Comparison of ENCODE assay signal across 34 cellular contexts in the genomic region with DNA sequence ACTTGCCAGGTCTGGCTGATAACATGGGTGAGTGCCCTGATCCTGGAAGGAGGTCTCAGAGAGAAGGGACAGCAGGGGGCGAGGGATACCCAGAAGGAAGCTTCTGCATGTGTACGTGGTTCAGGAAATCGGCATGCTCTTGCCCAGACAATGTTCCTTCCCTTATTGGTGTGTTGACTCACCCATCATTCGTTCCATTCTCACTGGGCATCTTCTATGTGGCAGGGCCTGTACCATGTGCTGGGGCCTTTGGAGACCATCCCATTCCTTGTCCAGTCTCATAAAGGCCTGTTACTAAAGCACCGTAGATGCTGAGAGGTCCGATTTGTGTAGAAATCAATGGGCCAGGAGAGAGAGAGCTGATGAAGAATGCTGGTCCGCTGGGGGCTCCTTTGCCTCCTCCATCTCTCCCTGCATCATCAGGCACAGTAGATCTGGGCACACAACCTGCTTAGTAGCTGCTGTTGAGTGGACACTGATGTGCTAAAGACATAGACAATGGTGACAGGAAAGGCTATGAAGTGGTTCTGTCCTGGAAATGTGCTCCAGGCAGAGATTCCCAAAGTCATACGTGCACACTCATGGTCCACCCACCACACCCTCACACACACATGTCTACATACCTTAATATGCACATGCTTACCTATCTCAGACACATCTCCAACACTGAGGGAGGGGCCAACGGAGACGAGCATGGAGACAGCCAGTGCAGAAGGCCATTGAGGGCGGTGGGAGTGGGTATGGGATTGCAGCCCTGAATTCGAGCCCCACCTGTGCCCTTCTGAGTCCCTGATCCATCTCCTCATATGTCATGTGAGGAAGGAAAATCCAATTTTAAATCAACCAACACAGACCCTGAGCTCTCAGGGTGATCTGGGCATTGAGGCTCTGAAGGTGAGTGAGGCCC. TPM values are rescaled to one million over a fixed set of nuclear protein-coding genes. Genes with fewer than 3 reads are reported as not detected.
"Had no signal": no experiment of that assay in that cellular context is flagged by ENCODE, and none has a peak within 500 bp of the region (broad histone marks: within the 10 kb centered on the region; RNA-seq: fewer than 3 reads in every experiment).

No MANE protein-coding gene starts in this region.

- H3K4me3 ChIP-seq: adrenal gland, body of pancreas, esophagus muscularis mucosa, heart right ventricle, mucosa of descending colon, pancreas, psoas muscle, sigmoid colon, thyroid gland, upper lobe of right lung had no signal

- H3K36me3 ChIP-seq: adrenal gland, esophagus muscularis mucosa, heart right ventricle, pancreas, sigmoid colon, thyroid gland, upper lobe of right lung had no signal

- H3K27ac ChIP-seq: adrenal gland, body of pancreas, esophagus muscularis mucosa, foreskin keratinocyte, heart right ventricle, pancreas, psoas muscle, sigmoid colon, thyroid gland, upper lobe of right lung, VCaP had no signal

- H3K36me3 Mint-ChIP-seq: activated naive CD8-positive, alpha-beta T cell treated with anti-CD3 and anti-CD28 coated beads for 36 hours; stimulated activated memory B cell treated with anti-CD40 and anti-IgM and Interleukin-4, amounts not matched to agents 10 μg/mL and 1 μg/mL and 100 μg/mL, for 72 hours had no signal

- H3K4me1 Mint-ChIP-seq: activated CD4-positive, alpha-beta T cell treated with anti-CD3 and anti-CD28 coated beads, Interleukin-2, amount 10 ng/mL, durations not matched to agents 7 days and 5 days had no signal

- H3K9me3 ChIP-seq: adrenal gland, body of pancreas, esophagus muscularis mucosa, heart right ventricle, mucosa of descending colon, pancreas, psoas muscle, sigmoid colon, thyroid gland, upper lobe of right lung had no signal

- ATAC-seq: activated CD4-positive, CD25-positive, alpha-beta regulatory T cell treated with anti-CD3 and anti-CD28 coated beads, Interleukin-2, amount 50 U/mL, for 24 hours; activated CD8-positive, alpha-beta T cell treated with anti-CD3 and anti-CD28 coated beads, Interleukin-2, amount 10 ng/mL, durations not matched to agents 7 days and 5 days; body of pancreas; foreskin keratinocyte; heart right ventricle; left ventricle myocardium superior; mucosa of descending colon; psoas muscle; stimulated activated memory B cell treated with anti-CD40 and anti-IgM and Interleukin-4, amounts not matched to agents 10 μg/mL and 1 μg/mL and 100 μg/mL, for 72 hours; upper lobe of right lung had no signal

- H3K9me3 Mint-ChIP-seq: activated CD4-positive, alpha-beta T cell treated with anti-CD3 and anti-CD28 coated beads, Interleukin-2, amount 10 ng/mL, durations not matched to agents 7 days and 5 days; activated naive CD4-positive, alpha-beta T cell treated with anti-CD3 and anti-CD28 coated beads for 36 hours; activated naive CD8-positive, alpha-beta T cell treated with anti-CD3 and anti-CD28 coated beads for 36 hours; stimulated activated memory B cell treated with anti-CD40 and anti-IgM and Interleukin-4, amounts not matched to agents 10 μg/mL and 1 μg/mL and 100 μg/mL, for 72 hours; stimulated activated naive CD8-positive, alpha-beta T cell treated with anti-CD3 and anti-CD28 coated beads, Interleukin-15, amount 100 ng/mL, for 72 hours; T-helper 1 cell treated with Interleukin-12 subunit alpha and Interleukin-12 subunit beta and Interleukin-4 antibody, amounts not matched to agents 30 μg/mL and 1 μg/mL, for 36 hours had no signal

- FAIRE-seq: pancreas, small intestine, TTC549 had no signal

- H3K4me1 ChIP-seq: adrenal gland, body of pancreas, esophagus muscularis mucosa, foreskin keratinocyte, heart right ventricle, pancreas, psoas muscle, sigmoid colon, thyroid gland, upper lobe of right lung had no signal

- DNase-seq: activated CD4-positive, alpha-beta T cell treated with anti-CD3 and anti-CD28 coated beads, Interleukin-2, amount 10 ng/mL, durations not matched to agents 7 days and 5 days; activated CD8-positive, alpha-beta T cell treated with anti-CD3 and anti-CD28 coated beads, Interleukin-2, amount 10 ng/mL, durations not matched to agents 7 days and 5 days; activated effector memory CD4-positive, alpha-beta T cell treated with anti-CD3 and anti-CD28 coated beads, Interleukin-2, amount 50 U/mL, for 16 hours; activated naive CD4-positive, alpha-beta T cell treated with anti-CD3 and anti-CD28 coated beads for 36 hours; activated naive CD8-positive, alpha-beta T cell treated with anti-CD3 and anti-CD28 coated beads for 36 hours; aorta; body of pancreas; caudate nucleus; foreskin keratinocyte; heart right ventricle; left ventricle myocardium superior; mucosa of descending colon; pancreas; psoas muscle; small intestine; stimulated activated CD4-positive, alpha-beta T cell treated with anti-CD3 and anti-CD28 coated beads, Interleukin-1b, Interleukin-23, amount 100 ng/mL, for 48 hours; stimulated activated CD4-positive, alpha-beta T cell treated with anti-CD3 and anti-CD28 coated beads, Interleukin-4, amount 100 ng/mL, for 4 hours; stimulated activated CD8-positive, alpha-beta memory T cell treated with anti-CD3 and anti-CD28 coated beads, Interleukin-4, amount 100 ng/mL, for 48 hours; substantia nigra; SW 1271; T-helper 9 cell; thyroid gland; upper lobe of right lung had no signal

- H3K27ac Mint-ChIP-seq: activated CD4-positive, alpha-beta T cell treated with anti-CD3 and anti-CD28 coated beads, Interleukin-2, amount 10 ng/mL, durations not matched to agents 7 days and 5 days; activated naive CD4-positive, alpha-beta T cell treated with anti-CD3 and anti-CD28 coated beads for 36 hours; activated naive CD8-positive, alpha-beta T cell treated with anti-CD3 and anti-CD28 coated beads for 36 hours; stimulated activated memory B cell treated with anti-CD40 and anti-IgM and Interleukin-4, amounts not matched to agents 10 μg/mL and 1 μg/mL and 100 μg/mL, for 72 hours; T-helper 1 cell treated with Interleukin-12 subunit alpha and Interleukin-12 subunit beta and Interleukin-4 antibody, amounts not matched to agents 30 μg/mL and 1 μg/mL, for 36 hours had no signal

- H3K27me3 ChIP-seq: adrenal gland, body of pancreas, foreskin keratinocyte, pancreas, sigmoid colon, thyroid gland, upper lobe of right lung had no signal

- H3K4me3 Mint-ChIP-seq: activated CD4-positive, alpha-beta T cell treated with anti-CD3 and anti-CD28 coated beads, Interleukin-2, amount 10 ng/mL, durations not matched to agents 7 days and 5 days; activated CD8-positive, alpha-beta T cell treated with anti-CD3 and anti-CD28 coated beads, Interleukin-2, amount 10 ng/mL, durations not matched to agents 7 days and 5 days; activated naive CD4-positive, alpha-beta T cell treated with anti-CD3 and anti-CD28 coated beads for 36 hours; activated naive CD8-positive, alpha-beta T cell treated with anti-CD3 and anti-CD28 coated beads for 36 hours; stimulated activated memory B cell treated with anti-CD40 and anti-IgM and Interleukin-4, amounts not matched to agents 10 μg/mL and 1 μg/mL and 100 μg/mL, for 72 hours; stimulated activated naive CD8-positive, alpha-beta T cell treated with anti-CD3 and anti-CD28 coated beads, Interleukin-15, amount 100 ng/mL, for 72 hours; T-helper 1 cell treated with Interleukin-12 subunit alpha and Interleukin-12 subunit beta and Interleukin-4 antibody, amounts not matched to agents 30 μg/mL and 1 μg/mL, for 36 hours had no signal

- H3K27me3 Mint-ChIP-seq: activated naive CD8-positive, alpha-beta T cell treated with anti-CD3 and anti-CD28 coated beads for 36 hours had no signal

RNA-seq across cellular contexts. Expression of a gene that starts 27.8 kb away (rescaled TPM):
- total RNA-seq: activated CD4-positive, alpha-beta T cell treated with anti-CD3 and anti-CD28 coated beads, Interleukin-2, amount 10 ng/mL, durations not matched to agents 7 days and 5 days; activated CD8-positive, alpha-beta T cell treated with anti-CD3 and anti-CD28 coated beads, Interleukin-2, amount 10 ng/mL, durations not matched to agents 7 days and 5 days; aorta; esophagus muscularis mucosa; foreskin keratinocyte; lung microvascular endothelial cell; mesenteric fat pad; psoas muscle; upper lobe of right lung had no signal
- polyA plus RNA-seq: aorta, foreskin keratinocyte, psoas muscle had no signal
